ENCODE assay signal across 10 cellular contexts in the genomic region with DNA sequence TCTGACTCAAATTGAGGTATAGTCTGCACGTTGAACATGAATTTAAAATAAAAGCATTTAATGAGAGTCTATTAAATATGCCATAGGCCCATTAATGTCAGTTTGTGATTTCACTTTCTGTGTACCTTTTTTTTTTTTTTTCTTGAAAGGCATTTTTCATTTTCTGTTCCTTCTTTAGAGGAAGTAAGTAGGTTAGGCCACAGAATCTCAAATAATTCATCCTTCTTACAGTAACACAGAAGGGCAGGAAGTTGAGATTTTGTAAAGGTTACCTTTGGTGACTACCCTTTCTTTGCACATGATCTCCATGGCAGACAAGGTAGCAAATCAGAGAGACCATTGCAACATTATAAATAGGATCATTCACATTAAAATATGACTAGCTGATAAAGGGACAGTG. TPM values are rescaled to one million over a fixed set of nuclear protein-coding genes. Genes with fewer than 3 reads are reported as not detected.
A peak's percentile ranks its signal among the peaks of the same experiment; 100 is the strongest.
DNase-seq lines count a peak whose midpoint lies in the region; ATAC-seq and TF ChIP-seq lines count a peak whose summit lies in the region.
"Had no signal": no experiment of that assay in that cellular context is flagged by ENCODE, and none has a peak within 500 bp of the region (broad histone marks: within the 10 kb centered on the region; RNA-seq: fewer than 3 reads in every experiment).

No MANE protein-coding gene starts in this region.

- H2AFZ ChIP-seq in PC-3 (ENCODE audit: low read length), result no peak overlapping the region

- no peaks in the 10 kb centered on the region for H3K4me1 ChIP-seq in PC-3 (ENCODE audit: insufficient read depth, low read length)
- H3K4me1 ChIP-seq: upper lobe of left lung had no signal

- H3K4me3 ChIP-seq in PC-3 (ENCODE audit: low read length), result no peak overlapping the region
- H3K4me3 ChIP-seq: upper lobe of left lung had no signal

- H3K36me3 Mint-ChIP-seq in activated T-helper 1 cell treated with anti-CD3 and anti-CD28 coated beads, Interleukin-12 subunit alpha, Interleukin-12 subunit beta, Interleukin-2, Interleukin-4 antibody, amounts not matched to agents 30 ng/mL and 10 ng/mL and 1 ng/mL, durations not matched to agents 14 hours and 24 hours and 36 hours (ENCODE audit: low read depth), result peaks cover 30% of the 10 kb centered on the region

- TF ChIP-seq CTCF in GM13977 (IDR thresholded peaks at IDR 0.05; ENCODE audit: extremely low read depth, insufficient read depth, missing control alignments) (no peak), PC-3 (conservative IDR thresholded peaks at IDR 0.05; ENCODE audit: low read depth, low read length) (no peak)

- H3K4me1 Mint-ChIP-seq in activated T-helper 1 cell treated with anti-CD3 and anti-CD28 coated beads, Interleukin-12 subunit alpha, Interleukin-12 subunit beta, Interleukin-2, Interleukin-4 antibody, amounts not matched to agents 30 ng/mL and 10 ng/mL and 1 ng/mL, durations not matched to agents 14 hours and 24 hours and 36 hours (ENCODE audit: low read depth), result peaks cover 37% of the 10 kb centered on the region

- ATAC-seq in GM19455 (IDR thresholded peaks at IDR 0.05; ENCODE audit: unreplicated experiment), result peak; percentile 67
- ATAC-seq in HG03095 (IDR thresholded peaks at IDR 0.05; ENCODE audit: unreplicated experiment), result peak; percentile 90
- ATAC-seq in PC-3, result no peak

- H3K27me3 ChIP-seq in PC-3 (ENCODE audit: low read length), result no peaks in the 10 kb centered on the region
- H3K27me3 ChIP-seq: upper lobe of left lung had no signal

- H3K9me2 ChIP-seq in PC-3 (replicated peaks; ENCODE audit: low read length), result no peaks in the 10 kb centered on the region

- no peak overlapping the region for H3K9ac ChIP-seq in PC-3 (ENCODE audit: low read length)

- CTCF ChIA-PET in PC-3 (lab: Charles Lee), result no interaction called here

- no TSS peak for BruUV-seq in PC-3 (replicated peaks; lab: Mats Ljungman, UMichigan)

- H3K4me2 ChIP-seq in PC-3 (ENCODE audit: low read length), result no peak overlapping the region

- H4K20me1 ChIP-seq in PC-3 (ENCODE audit: low read length), result no peaks in the 10 kb centered on the region

- no peaks in the 10 kb centered on the region for H3K36me3 ChIP-seq in PC-3 (ENCODE audit: low read depth, low read length)
- H3K36me3 ChIP-seq: upper lobe of left lung had no signal

- peak overlapping the region; percentile 61 for H3K27ac Mint-ChIP-seq in activated T-helper 1 cell treated with anti-CD3 and anti-CD28 coated beads, Interleukin-12 subunit alpha, Interleukin-12 subunit beta, Interleukin-2, Interleukin-4 antibody, amounts not matched to agents 30 ng/mL and 10 ng/mL and 1 ng/mL, durations not matched to agents 14 hours and 24 hours and 36 hours

- intact Hi-C loops in activated T-helper 1 cell treated with anti-CD3 and anti-CD28 coated beads, Interleukin-12 subunit alpha, Interleukin-12 subunit beta, Interleukin-2, Interleukin-4 antibody, amounts not matched to agents 30 ng/mL and 10 ng/mL and 1 ng/mL, durations not matched to agents 14 hours and 24 hours and 36 hours (cut with micrococcal nuclease), result loop anchor here (1.0 to 10.0 kb wide), 8 partner anchors 10 to 1597 kb away; a partner anchor contains a TSS
- intact Hi-C loops in PC-3 (cut with micrococcal nuclease), result no loop called here

- H3K4me3 Mint-ChIP-seq in activated T-helper 1 cell treated with anti-CD3 and anti-CD28 coated beads, Interleukin-12 subunit alpha, Interleukin-12 subunit beta, Interleukin-2, Interleukin-4 antibody, amounts not matched to agents 30 ng/mL and 10 ng/mL and 1 ng/mL, durations not matched to agents 14 hours and 24 hours and 36 hours, result peak overlapping the region; percentile 23

- H3K27me3 Mint-ChIP-seq in activated T-helper 1 cell treated with anti-CD3 and anti-CD28 coated beads, Interleukin-12 subunit alpha, Interleukin-12 subunit beta, Interleukin-2, Interleukin-4 antibody, amounts not matched to agents 30 ng/mL and 10 ng/mL and 1 ng/mL, durations not matched to agents 14 hours and 24 hours and 36 hours (ENCODE audit: insufficient read depth), result peaks cover under 1% of the 10 kb centered on the region

- no peaks in the 10 kb centered on the region for H3F3A ChIP-seq in PC-3 (ENCODE audit: low read length, unreplicated experiment)

- no peaks in the 10 kb centered on the region for H3K79me2 ChIP-seq in PC-3 (ENCODE audit: low read length)

- DNase-seq in GM13977 (ENCODE audit: low spot score) (peak; percentile 17), SW480 (ENCODE audit: low spot score) (no peak), mesenteric fat pad (ENCODE audit: low spot score) (no peak), PC-3 (no peak)
- DNase-seq in activated T-helper 1 cell treated with anti-CD3 and anti-CD28 coated beads, Interleukin-12 subunit alpha, Interleukin-12 subunit beta, Interleukin-2, Interleukin-4 antibody, amounts not matched to agents 30 ng/mL and 10 ng/mL and 1 ng/mL, durations not matched to agents 14 hours and 24 hours and 36 hours (ENCODE audit: low spot score), result no peak
- DNase-seq in stimulated activated CD4-positive, alpha-beta T cell treated with anti-CD3 and anti-CD28 coated beads, Interleukin-4, amount 100 ng/mL, for 1 hour, result no peak
- DNase-seq: DMS79 treated with DMSO at 0.1 percent for 48 hours, upper lobe of left lung had no signal

- no peaks in the 10 kb centered on the region for H3K9me3 ChIP-seq in PC-3 (ENCODE audit: low read length)
- H3K9me3 ChIP-seq: upper lobe of left lung had no signal

- POLR2A ChIA-PET in PC-3 (lab: Charles Lee; ENCODE audit: unreplicated experiment), result interaction anchor here (0.6 kb wide), 1 partner anchor 286 kb away, joined by 4 read pairs; no protein-coding TSS in a partner anchor

- no peaks in the 10 kb centered on the region for H3K9me3 Mint-ChIP-seq in activated T-helper 1 cell treated with anti-CD3 and anti-CD28 coated beads, Interleukin-12 subunit alpha, Interleukin-12 subunit beta, Interleukin-2, Interleukin-4 antibody, amounts not matched to agents 30 ng/mL and 10 ng/mL and 1 ng/mL, durations not matched to agents 14 hours and 24 hours and 36 hours

- in situ Hi-C loops in GM13977 (cut with MboI; ENCODE audit: low pct_unique_long_range_greater_than_20kb, low sequenced_read_pairs, unreplicated experiment), result no loop called here

- no peak overlapping the region for H3K27ac ChIP-seq in PC-3 (ENCODE audit: low read length)
- H3K27ac ChIP-seq: upper lobe of left lung had no signal

RNA-seq across cellular contexts. Expression of a gene that starts 9.6 kb away (rescaled TPM):
- 5.2 and 7.4 TPM in 2 replicates for total RNA-seq in activated T-helper 1 cell treated with anti-CD3 and anti-CD28 coated beads, Interleukin-12 subunit alpha, Interleukin-12 subunit beta, Interleukin-2, Interleukin-4 antibody, amounts not matched to agents 30 ng/mL and 10 ng/mL and 1 ng/mL, durations not matched to agents 14 hours and 24 hours and 36 hours
- total RNA-seq in mesenteric fat pad (9.9 TPM), PC-3 (2014; rRNA removed) (3.0 and 3.1 TPM in 2 replicates)
